In the genomic region with DNA sequence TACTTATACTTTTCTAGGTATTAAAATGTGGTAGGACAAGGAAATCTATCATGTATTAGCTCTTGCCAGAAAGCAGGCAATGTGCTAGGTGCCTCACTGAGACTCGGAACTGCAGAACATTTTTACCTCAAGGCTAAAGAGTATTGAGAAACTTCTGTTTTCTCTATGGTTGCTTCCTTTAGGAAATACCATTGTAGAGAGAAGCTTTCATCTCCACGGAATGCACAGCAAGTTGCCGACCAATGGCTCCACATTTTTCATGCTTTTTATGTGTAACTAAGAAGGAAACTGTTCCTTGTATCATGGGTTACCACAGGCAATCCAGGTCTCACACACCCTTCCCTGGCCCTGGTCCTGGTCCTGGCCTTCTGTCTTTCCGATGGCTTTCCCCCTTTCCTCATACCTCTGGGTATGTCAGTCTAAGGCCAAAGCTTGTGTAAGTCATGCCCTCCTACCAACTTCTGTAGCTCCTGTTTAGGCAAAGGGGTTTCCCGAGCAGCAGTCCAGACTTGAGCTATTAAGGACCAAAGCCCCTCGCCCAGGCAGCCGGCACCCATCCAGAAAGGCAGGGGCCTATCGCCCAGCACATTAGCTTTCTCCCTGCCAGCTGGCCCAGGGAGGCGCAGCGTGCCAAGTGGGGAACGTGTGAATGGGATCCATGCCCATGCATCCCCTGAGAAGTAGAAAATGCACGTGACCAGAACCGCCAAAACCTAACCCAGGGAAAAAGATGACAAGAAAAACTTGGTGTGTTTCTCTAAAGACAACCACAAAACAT, we compare ENCODE assay signal across 23 cellular contexts.
DNase-seq lines count a peak whose midpoint lies in the region; ATAC-seq and TF ChIP-seq lines count a peak whose summit lies in the region.
"Had no signal": no experiment of that assay in that cellular context is flagged by ENCODE, and none has a peak within 500 bp of the region (broad histone marks: within the 10 kb centered on the region; RNA-seq: fewer than 3 reads in every experiment).

No MANE protein-coding gene starts in this region.

- peak overlapping the region; percentile 63 for H3K14ac ChIP-seq in trophoblast cell (ENCODE audit: low read length)

- H3K18ac ChIP-seq in trophoblast cell (ENCODE audit: low read length), result peak overlapping the region; percentile 81

- no peak overlapping the region for H3K4me2 ChIP-seq in trophoblast cell (ENCODE audit: low read length)
- H3K4me2 ChIP-seq: BLaER1 treated with 17β-estradiol and CSF1 and Interleukin-3, amounts not matched to agents 10 nM and 100 nM had no signal

- H3K27me3 ChIP-seq in esophagus squamous epithelium (no peaks in the 10 kb centered on the region), trophoblast cell (ENCODE audit: insufficient read depth, low read length) (no peaks in the 10 kb centered on the region), upper lobe of right lung (no peaks in the 10 kb centered on the region), colonic mucosa (no peaks in the 10 kb centered on the region)
- H3K27me3 ChIP-seq: Peyer's patch, right lobe of liver had no signal

- no peak for TF ChIP-seq POLR2A in esophagus squamous epithelium (IDR thresholded peaks at IDR 0.05)

- no peak overlapping the region for H3K27ac Mint-ChIP-seq in activated CD4-positive, alpha-beta T cell treated with anti-CD3 and anti-CD28 coated beads, Interleukin-2, amount 10 ng/mL, durations not matched to agents 24 days and 14 days
- H3K27ac Mint-ChIP-seq: activated T-helper 17 cell treated with anti-CD3 and anti-CD28 coated beads, Interleukin-2, amount 50 U/mL, for 72 hours; stimulated activated naive CD8-positive, alpha-beta T cell treated with anti-CD3 and anti-CD28 coated beads, Interleukin-15, Interleukin-2, amounts not matched to agents 100 ng/mL and 50 ng/mL, for 24 hours had no signal

- peak overlapping the region; percentile 52 to 85 (median 82) for H3K27ac ChIP-seq in esophagus squamous epithelium
- peak overlapping the region; percentile 44 for H3K27ac ChIP-seq in trophoblast cell (ENCODE audit: low read depth, low read length)
- H3K27ac ChIP-seq in upper lobe of right lung, result no peak overlapping the region
- no peak overlapping the region for H3K27ac ChIP-seq in colonic mucosa
- H3K27ac ChIP-seq: BLaER1 treated with 17β-estradiol and CSF1 and Interleukin-3, amounts not matched to agents 10 nM and 100 nM; Peyer's patch; right lobe of liver had no signal

- H3K9me3 Mint-ChIP-seq in activated CD4-positive, alpha-beta T cell treated with anti-CD3 and anti-CD28 coated beads, Interleukin-2, amount 10 ng/mL, durations not matched to agents 24 days and 14 days, result no peaks in the 10 kb centered on the region
- H3K9me3 Mint-ChIP-seq: activated T-helper 17 cell treated with anti-CD3 and anti-CD28 coated beads, Interleukin-2, amount 50 U/mL, for 72 hours; stimulated activated naive CD8-positive, alpha-beta T cell treated with anti-CD3 and anti-CD28 coated beads, Interleukin-15, Interleukin-2, amounts not matched to agents 100 ng/mL and 50 ng/mL, for 24 hours had no signal

- ATAC-seq in Right ventricle myocardium superior (ENCODE audit: poor library complexity) (peak; percentile 14), upper lobe of right lung (no peak), GM21786 (IDR thresholded peaks at IDR 0.05; ENCODE audit: unreplicated experiment) (no peak)
- ATAC-seq: activated CD4-positive, CD25-positive, alpha-beta regulatory T cell treated with anti-CD3 and anti-CD28 coated beads, Interleukin-2, amount 50 U/mL, for 24 hours; activated T-helper 17 cell treated with anti-CD3 and anti-CD28 coated beads, Interleukin-2, amount 50 U/mL, for 72 hours; mucosa of descending colon; right lobe of liver; SK-N-SH treated with all-trans-retinoic acid at 6 μM for 48 hours had no signal

- H3K4me3 ChIP-seq in esophagus squamous epithelium, result no peak overlapping the region
- H3K4me3 ChIP-seq in trophoblast cell (ENCODE audit: low read depth, low read length), result no peak overlapping the region
- H3K4me3 ChIP-seq in upper lobe of right lung, result no peak overlapping the region
- no peak overlapping the region for H3K4me3 ChIP-seq in colonic mucosa
- H3K4me3 ChIP-seq: BLaER1 treated with 17β-estradiol and CSF1 and Interleukin-3, amounts not matched to agents 10 nM and 100 nM; mucosa of descending colon; Peyer's patch; right lobe of liver had no signal

- peak overlapping the region; percentile 94 for H2BK12ac ChIP-seq in trophoblast cell (ENCODE audit: low read length)

- 49 to 50% methylated on average over 4 to 13 of the region's 13 CpGs for WGBS in esophagus squamous epithelium, 2 donors
- WGBS in trophoblast cell (ENCODE audit: extremely low coverage, insufficient coverage, insufficient read length), result no CpG with 5 or more reads among the region's 13 CpGs

- H2BK120ac ChIP-seq in trophoblast cell (ENCODE audit: insufficient read depth, low read length, poor library complexity), result peak overlapping the region; percentile 43

- peaks cover 41 to 100% (median 73%) of the 10 kb centered on the region in 3 donors for H3K4me1 ChIP-seq in esophagus squamous epithelium
- H3K4me1 ChIP-seq in trophoblast cell (ENCODE audit: control insufficient read depth in 1 of 2, insufficient read depth in 2 of 2, low read length in 2 of 2), result peaks cover 37 to 46% of the 10 kb centered on the region in 2 experiments
- H3K4me1 ChIP-seq in upper lobe of right lung, result peaks cover 37% of the 10 kb centered on the region
- H3K4me1 ChIP-seq in colonic mucosa, result peaks cover 5% of the 10 kb centered on the region
- H3K4me1 ChIP-seq: right lobe of liver had no signal

- H3K36me3 ChIP-seq in esophagus squamous epithelium (no peaks in the 10 kb centered on the region), trophoblast cell (ENCODE audit: control insufficient read depth in 1 of 2, insufficient read depth in 2 of 2, low read length in 2 of 2) (no peaks in the 10 kb centered on the region), upper lobe of right lung (no peaks in the 10 kb centered on the region), colonic mucosa (no peaks in the 10 kb centered on the region)
- H3K36me3 ChIP-seq: Peyer's patch, right lobe of liver had no signal

- peaks cover 4% of the 10 kb centered on the region for H3K4me1 Mint-ChIP-seq in activated CD4-positive, alpha-beta T cell treated with anti-CD3 and anti-CD28 coated beads, Interleukin-2, amount 10 ng/mL, durations not matched to agents 24 days and 14 days

- H4K12ac ChIP-seq in trophoblast cell (ENCODE audit: low read depth, low read length), result no peak overlapping the region

- H4K8ac ChIP-seq in trophoblast cell (ENCODE audit: low read depth, low read length), result peak overlapping the region; percentile 86

- H4K91ac ChIP-seq in trophoblast cell (ENCODE audit: low read depth, low read length), result peak overlapping the region; percentile 84

- H2AFZ ChIP-seq in trophoblast cell (ENCODE audit: insufficient read depth, low read length, poor library complexity), result peak overlapping the region; percentile 37

- intact Hi-C loops in Right ventricle myocardium superior (cut with DNase I), result loop anchor here (10.0 kb wide), 4 partner anchors 69 to 291 kb away; no protein-coding TSS in a partner anchor
- intact Hi-C loops in cardiac septum (cut with DNase I), result loop anchor here (5.0 to 10.0 kb wide), 2 partner anchors 147 to 959 kb away; no protein-coding TSS in a partner anchor
- intact Hi-C loops in esophagus squamous epithelium (cut with DNase I), result loop anchor here (10.0 kb wide), 2 partner anchors 169 to 219 kb away; no protein-coding TSS in a partner anchor
- intact Hi-C loops in upper lobe of right lung (cut with DNase I), result no loop called here
- intact Hi-C loops in colonic mucosa (cut with DNase I), result loop anchor here (10.0 kb wide), 1 partner anchor 269 kb away; no protein-coding TSS in a partner anchor
- intact Hi-C loops in activated CD4-positive, alpha-beta T cell treated with anti-CD3 and anti-CD28 coated beads, Interleukin-2, amount 10 ng/mL, durations not matched to agents 24 days and 14 days (cut with micrococcal nuclease), result loop anchor here (10.0 kb wide), 1 partner anchor 1259 kb away; no protein-coding TSS in a partner anchor

- no peaks in the 10 kb centered on the region for H3K36me3 Mint-ChIP-seq in activated CD4-positive, alpha-beta T cell treated with anti-CD3 and anti-CD28 coated beads, Interleukin-2, amount 10 ng/mL, durations not matched to agents 24 days and 14 days (ENCODE audit: low read depth)

- DNase-seq in Right ventricle myocardium superior (peak; percentile 68), cardiac septum (ENCODE audit: low spot score) (no peak), esophagus squamous epithelium (lab: John Stamatoyannopoulos, UW) (no peak), trophoblast cell (peak in 1 of 2 donors; percentile 49), upper lobe of right lung (no peak), colonic mucosa (no peak)
- DNase-seq in activated CD4-positive, alpha-beta T cell treated with anti-CD3 and anti-CD28 coated beads, Interleukin-2, amount 10 ng/mL, durations not matched to agents 24 days and 14 days, result no peak
- DNase-seq: 8988T; cerebellar nuclear complex; GDM1; kidney glomerular epithelial cell; mucosa of descending colon; NCI-H1417; NCI-H2171; Peyer's patch; right lobe of liver; stimulated activated CD4-positive, alpha-beta T cell treated with anti-CD3 and anti-CD28 coated beads, Interleukin-2, amount 100 ng/mL, for 24 hours had no signal

- TF ChIP-seq CTCF in esophagus squamous epithelium (IDR thresholded peaks at IDR 0.05) (no peak), upper lobe of right lung (IDR thresholded peaks at IDR 0.05) (no peak), colonic mucosa (IDR thresholded peaks at IDR 0.05) (no peak)

- no peak overlapping the region for H3K4me3 Mint-ChIP-seq in activated CD4-positive, alpha-beta T cell treated with anti-CD3 and anti-CD28 coated beads, Interleukin-2, amount 10 ng/mL, durations not matched to agents 24 days and 14 days
- H3K4me3 Mint-ChIP-seq: activated T-helper 17 cell treated with anti-CD3 and anti-CD28 coated beads, Interleukin-2, amount 50 U/mL, for 72 hours; stimulated activated naive CD8-positive, alpha-beta T cell treated with anti-CD3 and anti-CD28 coated beads, Interleukin-15, Interleukin-2, amounts not matched to agents 100 ng/mL and 50 ng/mL, for 24 hours had no signal

- peaks cover 9% of the 10 kb centered on the region for H3K79me2 ChIP-seq in trophoblast cell (ENCODE audit: control insufficient read depth, insufficient read depth, low read length, poor library complexity)

- H3K9ac ChIP-seq in trophoblast cell (ENCODE audit: low read length) (no peak overlapping the region), colonic mucosa (ENCODE audit: low read depth in 2 of 2, low read length in 2 of 2) (no peak overlapping the region)
- H3K9ac ChIP-seq: BLaER1 treated with 17β-estradiol and CSF1 and Interleukin-3, amounts not matched to agents 10 nM and 100 nM had no signal

- H3K79me1 ChIP-seq in trophoblast cell (ENCODE audit: low read length), result peaks cover 51% of the 10 kb centered on the region

- peak overlapping the region; percentile 70 for H2AK5ac ChIP-seq in trophoblast cell (ENCODE audit: low read length)

- H3K4ac ChIP-seq in trophoblast cell (ENCODE audit: low read depth, low read length), result peak overlapping the region; percentile 85

- H3K23ac ChIP-seq in trophoblast cell (ENCODE audit: low read length), result no peak overlapping the region

- no peaks in the 10 kb centered on the region for H3K27me3 Mint-ChIP-seq in activated CD4-positive, alpha-beta T cell treated with anti-CD3 and anti-CD28 coated beads, Interleukin-2, amount 10 ng/mL, durations not matched to agents 24 days and 14 days

- H2BK5ac ChIP-seq in trophoblast cell (ENCODE audit: low read depth, low read length, poor library complexity), result peak overlapping the region; percentile 81

- H3K9me3 ChIP-seq in esophagus squamous epithelium (no peaks in the 10 kb centered on the region), trophoblast cell (ENCODE audit: insufficient read depth, low read depth, low read length) (no peaks in the 10 kb centered on the region), upper lobe of right lung (no peaks in the 10 kb centered on the region), colonic mucosa (no peaks in the 10 kb centered on the region)
- H3K9me3 ChIP-seq: BLaER1 treated with 17β-estradiol and CSF1 and Interleukin-3, amounts not matched to agents 10 nM and 100 nM; mucosa of descending colon; Peyer's patch; right lobe of liver had no signal

Comparison
In these comparisons a context has a peak if more than half of its experiments do, and no peak if none do; other contexts are left out.
1. H3K27ac ChIP-seq: peak in esophagus squamous epithelium (4 of 4) and trophoblast cell (single experiment); none in upper lobe of right lung (single experiment) and colonic mucosa (single experiment).